1 cellular context compared by ENCODE assay signal in the genomic region with DNA sequence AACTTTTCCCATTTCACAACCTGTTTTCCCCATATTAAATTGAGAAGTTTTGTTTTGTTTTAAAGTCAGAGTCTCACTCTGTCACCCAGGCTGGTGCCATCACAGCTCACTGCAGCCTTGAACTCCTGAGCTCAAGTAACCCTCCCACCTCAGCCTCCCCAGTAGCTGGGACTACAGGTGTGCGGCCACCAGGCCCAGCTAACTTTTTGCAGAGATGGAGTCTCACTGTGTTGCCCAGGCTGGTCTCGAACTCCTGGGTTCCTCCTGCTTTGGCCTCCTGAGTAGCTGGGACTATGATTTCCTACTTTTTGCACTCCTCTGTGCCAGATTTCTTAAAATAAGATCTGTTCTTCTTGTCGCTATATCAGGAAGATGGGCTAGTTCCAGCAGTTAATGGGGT.
TF ChIP-seq lines count a peak whose summit lies in the region.

No MANE protein-coding gene starts in this region.

TF ChIP-seq in WTC11, 78 proteins besides CTCF, POLR2A, EP300 and RAD21 (continued from another document):
- TF ChIP-seq AR (CRISPR knock-in tag; IDR thresholded peaks at IDR 0.05) (no peak), CREB1 (CRISPR knock-in tag; IDR thresholded peaks at IDR 0.05) (no peak), NR3C1 (CRISPR knock-in tag; conservative IDR thresholded peaks at IDR 0.05; ENCODE audit: low read depth) (no peak), ZNF532 (CRISPR knock-in tag; IDR thresholded peaks at IDR 0.05; ENCODE audit: borderline replicate concordance) (no peak), MXD4 (CRISPR knock-in tag; IDR thresholded peaks at IDR 0.05; ENCODE audit: borderline replicate concordance) (no peak), ZNF219 (CRISPR knock-in tag; IDR thresholded peaks at IDR 0.05; ENCODE audit: borderline replicate concordance) (no peak), USF1 (CRISPR knock-in tag; IDR thresholded peaks at IDR 0.05) (no peak), NFATC4 (CRISPR knock-in tag; IDR thresholded peaks at IDR 0.05) (no peak), RELA (CRISPR knock-in tag; IDR thresholded peaks at IDR 0.05; ENCODE audit: borderline replicate concordance) (no peak)
- TF ChIP-seq, protein P1, sequence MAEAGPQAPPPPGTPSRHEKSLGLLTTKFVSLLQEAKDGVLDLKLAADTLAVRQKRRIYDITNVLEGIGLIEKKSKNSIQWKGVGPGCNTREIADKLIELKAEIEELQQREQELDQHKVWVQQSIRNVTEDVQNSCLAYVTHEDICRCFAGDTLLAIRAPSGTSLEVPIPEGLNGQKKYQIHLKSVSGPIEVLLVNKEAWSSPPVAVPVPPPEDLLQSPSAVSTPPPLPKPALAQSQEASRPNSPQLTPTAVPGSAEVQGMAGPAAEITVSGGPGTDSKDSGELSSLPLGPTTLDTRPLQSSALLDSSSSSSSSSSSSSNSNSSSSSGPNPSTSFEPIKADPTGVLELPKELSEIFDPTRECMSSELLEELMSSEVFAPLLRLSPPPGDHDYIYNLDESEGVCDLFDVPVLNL (CRISPR knock-in tag; IDR thresholded peaks at IDR 0.05; ENCODE audit: borderline replicate concordance, low read depth): no peak
TF ChIP-seq in WTC11: peak in this region for 0.
